ENCODE assay signal across 1 cellular context in genomic region chr2:174138161-174138560, GRCh38.
TF ChIP-seq lines count a peak whose summit lies in the region.

No MANE protein-coding gene starts in this region.

TF ChIP-seq in WTC11, 78 proteins besides CTCF, POLR2A, EP300 and RAD21 (continued from another document):
- TF ChIP-seq HMGXB4 (CRISPR knock-in tag; IDR thresholded peaks at IDR 0.05): no peak
- TF ChIP-seq FOXP4 (CRISPR knock-in tag; IDR thresholded peaks at IDR 0.05): no peak
- no peak for TF ChIP-seq ESRRA (CRISPR knock-in tag; IDR thresholded peaks at IDR 0.05; ENCODE audit: borderline replicate concordance)
- no peak for TF ChIP-seq IRF1 (CRISPR knock-in tag; IDR thresholded peaks at IDR 0.05)
- no peak for TF ChIP-seq JAZF1 (CRISPR knock-in tag; IDR thresholded peaks at IDR 0.05)
TF ChIP-seq in WTC11: peak in this region for 0.
